In the genomic region with DNA sequence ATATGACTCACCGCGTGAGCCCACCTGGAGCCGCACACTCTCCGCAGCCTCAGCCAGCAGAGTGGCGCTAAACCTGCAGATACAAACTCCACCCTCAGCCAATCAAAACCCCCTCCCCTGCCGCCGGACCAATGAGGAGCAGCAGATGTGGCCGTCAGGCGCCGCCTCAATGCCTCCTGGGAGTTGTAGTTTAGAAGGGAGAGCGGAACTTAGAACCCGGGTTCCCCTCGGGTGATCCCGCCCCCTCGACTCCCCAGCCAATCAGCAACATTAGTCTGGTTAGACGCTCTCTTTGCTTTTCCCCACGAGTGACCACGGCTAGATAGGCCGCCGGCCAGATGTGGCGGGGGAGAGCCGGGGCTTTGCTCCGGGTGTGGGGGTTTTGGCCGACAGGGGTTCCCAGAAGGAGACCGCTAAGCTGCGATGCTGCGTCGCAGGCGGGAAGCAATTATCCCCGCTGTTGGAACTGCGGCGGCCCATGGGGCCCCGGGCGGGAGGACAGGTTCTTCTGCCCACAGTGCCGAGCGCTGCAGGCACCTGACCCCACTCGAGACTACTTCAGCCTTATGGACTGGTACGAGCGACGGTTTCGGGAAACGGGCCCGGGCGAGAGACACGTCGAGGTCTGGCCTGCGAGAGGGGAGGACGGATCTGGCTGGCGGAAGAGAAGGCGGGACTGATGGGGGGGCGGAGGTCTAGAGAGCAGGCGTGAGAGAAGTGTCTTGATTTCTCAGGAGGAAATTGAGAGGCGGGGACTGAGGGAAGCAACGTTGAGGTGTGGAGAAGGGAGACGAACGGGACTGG, we compare ENCODE assay signal across 8 cellular contexts. TPM values are rescaled to one million over a fixed set of nuclear protein-coding genes. Genes with fewer than 3 reads are reported as not detected.
A peak's percentile ranks its signal among the peaks of the same experiment; 100 is the strongest.
DNase-seq lines count a peak whose midpoint lies in the region; ATAC-seq and TF ChIP-seq lines count a peak whose summit lies in the region.

A gene (minus strand): TSS at position 63 of the 804 bp plus-strand sequence. CDS start 7,099 bp downstream, outside the sequence.
A gene with protein sequence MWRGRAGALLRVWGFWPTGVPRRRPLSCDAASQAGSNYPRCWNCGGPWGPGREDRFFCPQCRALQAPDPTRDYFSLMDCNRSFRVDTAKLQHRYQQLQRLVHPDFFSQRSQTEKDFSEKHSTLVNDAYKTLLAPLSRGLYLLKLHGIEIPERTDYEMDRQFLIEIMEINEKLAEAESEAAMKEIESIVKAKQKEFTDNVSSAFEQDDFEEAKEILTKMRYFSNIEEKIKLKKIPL (plus strand): TSS at position 282 of the 804 bp plus-strand sequence. CDS start 57 bp downstream, at position 339.

- H4K20me1 ChIP-seq in KMS-11 (ENCODE audit: insufficient read depth), result no peaks in the 10 kb centered on the region

- intact Hi-C loops in esophagus muscularis mucosa (cut with DNase I), result loop anchor here (10.0 kb wide), 1 partner anchor 137 kb away; no protein-coding TSS in a partner anchor

- peak within 1 kb of the TSS; percentile 75 for H3K27ac ChIP-seq in KMS-11
- peak within 1 kb of the TSS; percentile 93 to 96 (median 96) for H3K27ac ChIP-seq in Peyer's patch
- peak within 1 kb of the TSS; percentile 94 to 100 (median 97) for H3K27ac ChIP-seq in esophagus muscularis mucosa (replicated peaks in 1 of 4)
- H3K27ac ChIP-seq in muscle layer of duodenum (ENCODE audit: low read length), result peak within 1 kb of the TSS; percentile 97

- peak within 1 kb of the TSS; percentile 83 for H2AFZ ChIP-seq in KMS-11 (ENCODE audit: low read depth)

- TF ChIP-seq EP300 in esophagus muscularis mucosa (IDR thresholded peaks at IDR 0.05), result no peak

- peak within 1 kb of the TSS; percentile 83 for H3K9ac ChIP-seq in KMS-11

- TF ChIP-seq CTCF in KMS-11 (conservative IDR thresholded peaks at IDR 0.05; ENCODE audit: low read depth, low read length) (no peak), Peyer's patch (IDR thresholded peaks at IDR 0.05) (no peak), esophagus muscularis mucosa (IDR thresholded peaks at IDR 0.05) (no peak)

- H3K27me3 ChIP-seq in KMS-11 (ENCODE audit: insufficient read depth, low read depth) (no peaks in the 10 kb centered on the region), Peyer's patch (no peaks in the 10 kb centered on the region), esophagus muscularis mucosa (no peaks in the 10 kb centered on the region), muscle layer of duodenum (ENCODE audit: low read depth, low read length) (no peaks in the 10 kb centered on the region)

- H3K9me3 ChIP-seq in Peyer's patch, result no peaks in the 10 kb centered on the region
- H3K9me3 ChIP-seq in esophagus muscularis mucosa, result no peaks in the 10 kb centered on the region
- no peaks in the 10 kb centered on the region for H3K9me3 ChIP-seq in muscle layer of duodenum (ENCODE audit: control insufficient read depth in 1 of 2, low read length in 2 of 2)

- TF ChIP-seq POLR2A in Peyer's patch (IDR thresholded peaks at IDR 0.05) (peak; percentile 65 to 73), esophagus muscularis mucosa (IDR thresholded peaks at IDR 0.05; ENCODE audit: low read depth) (peak; percentile 42)

- peak within 1 kb of the TSS; percentile 68 for H3K4me2 ChIP-seq in KMS-11

- under 1% methylated on average over 23 of the region's 56 CpGs for WGBS in esophagus muscularis mucosa

- peaks cover 4% of the 10 kb centered on the region; the same call in 1 of the 2 replicates for H3K36me3 ChIP-seq in KMS-11 (ENCODE audit: insufficient read depth)
- H3K36me3 ChIP-seq in Peyer's patch, result peaks cover 0 to 29% (median 0%) of the 10 kb centered on the region in 3 donors
- H3K36me3 ChIP-seq in esophagus muscularis mucosa, result peaks cover 28 to 34% (median 32%) of the 10 kb centered on the region in 4 donors
- H3K36me3 ChIP-seq in muscle layer of duodenum (ENCODE audit: control insufficient read depth in 1 of 2, insufficient read depth in 2 of 2, low read length in 2 of 2), result peaks cover 14 to 29% of the 10 kb centered on the region in 2 donors

- peak; percentile 79 for ATAC-seq in GM21737 (IDR thresholded peaks at IDR 0.05; ENCODE audit: unreplicated experiment)

- peak; percentile 91 for DNase-seq in DMS79 (lab: John Stamatoyannopoulos, UW)
- DNase-seq in Peyer's patch, result peak; percentile 97 to 99 (median 99)
- DNase-seq in activated T-helper 1 cell treated with Interleukin-2 at 50 U/mL for 16 hours (ENCODE audit: low read depth), result peak; percentile 93
- peak; percentile 100 for DNase-seq in esophagus muscularis mucosa (ENCODE audit: extremely low spot score)
- DNase-seq in stimulated activated CD8-positive, alpha-beta memory T cell treated with anti-CD3 and anti-CD28 coated beads, Interleukin-7, amount 100 ng/mL, for 4 hours (ENCODE audit: low read depth in 2 of 2), result peak; percentile 98

- H3K4me3 ChIP-seq in KMS-11 (IDR thresholded peaks at IDR 0.05; ENCODE audit: insufficient read depth, low read depth, low read length), result no peak within 1 kb of the TSS
- peak within 1 kb of the TSS; percentile 76 to 94 (median 82) for H3K4me3 ChIP-seq in Peyer's patch
- peak within 1 kb of the TSS; percentile 68 to 100 (median 88) for H3K4me3 ChIP-seq in esophagus muscularis mucosa
- H3K4me3 ChIP-seq in muscle layer of duodenum (ENCODE audit: low read depth in 1 of 2, low read length in 2 of 2), result peak within 1 kb of the TSS; percentile 85 to 92

- peaks cover 32% of the 10 kb centered on the region for H3K4me1 ChIP-seq in KMS-11 (ENCODE audit: low read depth, poor library complexity, severe bottlenecking)
- H3K4me1 ChIP-seq in Peyer's patch, result peaks cover 0 to 10% (median 4%) of the 10 kb centered on the region in 4 donors
- peaks cover 10 to 20% (median 17%) of the 10 kb centered on the region in 4 donors for H3K4me1 ChIP-seq in esophagus muscularis mucosa
- peaks cover 0 to 15% of the 10 kb centered on the region in 2 donors for H3K4me1 ChIP-seq in muscle layer of duodenum (ENCODE audit: control insufficient read depth in 1 of 2, insufficient read depth in 2 of 2, low read length in 2 of 2)

- H3K79me2 ChIP-seq in KMS-11 (ENCODE audit: insufficient read depth, low read depth), result peaks cover 12% of the 10 kb centered on the region; the same call in 1 of the 2 replicates

RNA-seq across cellular contexts. Expression of the first gene that starts in this region (rescaled TPM):
- total RNA-seq in Peyer's patch, result 10 to 100 TPM in 3 of 4 donors, 1 to 10 TPM in 1; 8.7 to 24.2 (median 14.2) TPM
- total RNA-seq in esophagus muscularis mucosa, result 1 to 10 TPM; 2.9 to 5.1 (median 4.8) TPM

RNA-seq across cellular contexts. Expression of the second gene that starts in this region (rescaled TPM):
- total RNA-seq in Peyer's patch (10 to 100 TPM in 3 of 4 donors, 1 to 10 TPM in 1; 6.2 to 49.5 (median 12.1) TPM), esophagus muscularis mucosa (10 to 100 TPM; 13.7 to 30.0 (median 15.7) TPM)
